In the genomic region with DNA sequence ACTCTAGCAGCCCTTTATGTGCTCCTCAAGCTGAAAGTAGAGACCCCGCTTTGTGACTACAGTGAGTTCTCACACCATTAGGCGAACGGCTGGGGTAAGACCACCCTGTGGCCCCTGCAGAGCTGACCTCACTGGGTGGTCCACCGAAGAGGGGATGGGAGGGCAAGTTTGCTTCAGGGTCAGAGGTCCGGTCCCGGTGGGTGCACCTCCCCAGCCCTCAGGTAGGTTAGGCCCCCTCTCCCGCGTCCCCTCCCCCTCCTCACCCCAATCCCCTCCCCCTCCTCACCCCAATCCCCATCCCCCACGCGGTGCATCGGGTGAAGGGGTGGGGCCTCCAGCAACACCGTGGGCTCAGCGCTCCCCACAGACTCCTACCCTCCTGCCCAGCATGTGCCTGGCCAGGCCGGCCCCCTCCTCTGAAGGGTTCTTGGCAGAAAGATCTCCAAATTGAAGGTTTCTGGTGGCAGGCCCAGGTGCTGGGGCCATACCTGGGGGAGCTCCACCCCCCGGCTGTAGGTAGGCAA, we compare ENCODE assay signal across 2 cellular contexts.
A peak's percentile ranks its signal among the peaks of the same experiment; 100 is the strongest.
TF ChIP-seq lines count a peak whose summit lies in the region.

No MANE protein-coding gene starts in this region.

TF ChIP-seq in HepG2, 621 proteins besides CTCF, POLR2A, EP300 and RAD21:
- TF ChIP-seq AGO2 (optimal IDR thresholded peaks at IDR 0.05; ENCODE audit: low read depth, low read length) (peak; percentile 43), ZNF709 (CRISPR knock-in tag; IDR thresholded peaks at IDR 0.05) (no peak), YY1 (IDR thresholded peaks at IDR 0.05; ENCODE audit: insufficient read depth, insufficient replicate concordance, low read depth, low read length) (no peak), ARHGAP35 (CRISPR knock-in tag; IDR thresholded peaks at IDR 0.05; ENCODE audit: borderline replicate concordance) (no peak), KLF15 (CRISPR knock-in tag; IDR thresholded peaks at IDR 0.05; ENCODE audit: borderline replicate concordance) (no peak), KDM3A (CRISPR knock-in tag; IDR thresholded peaks at IDR 0.05; ENCODE audit: low read depth) (no peak), MAZ (IDR thresholded peaks at IDR 0.05; ENCODE audit: borderline replicate concordance, low read depth, low read length) (no peak), MAZ (CRISPR knock-in tag; IDR thresholded peaks at IDR 0.05; ENCODE audit: low read depth) (no peak), ZNF280B (CRISPR knock-in tag; IDR thresholded peaks at IDR 0.05; ENCODE audit: borderline replicate concordance) (no peak), KDM2A (CRISPR knock-in tag; IDR thresholded peaks at IDR 0.05; ENCODE audit: borderline replicate concordance, low read depth) (peak; percentile 18; the same call in 1 of the 2 replicates), MTF2 (CRISPR knock-in tag; IDR thresholded peaks at IDR 0.05; ENCODE audit: borderline replicate concordance) (no peak), ZNF615 (CRISPR knock-in tag; IDR thresholded peaks at IDR 0.05; ENCODE audit: borderline replicate concordance) (no peak), PCBP1 (IDR thresholded peaks at IDR 0.05; ENCODE audit: borderline replicate concordance, low read depth, low read length) (peak; percentile 76; the same call in 1 of the 2 replicates), ATF2 (CRISPR knock-in tag; IDR thresholded peaks at IDR 0.05) (no peak), IRX3 (CRISPR knock-in tag; IDR thresholded peaks at IDR 0.05; ENCODE audit: borderline replicate concordance, low read depth) (no peak), ZHX1 (CRISPR knock-in tag; IDR thresholded peaks at IDR 0.05; ENCODE audit: low read depth) (no peak), SAFB2 (CRISPR knock-in tag; IDR thresholded peaks at IDR 0.05; ENCODE audit: borderline replicate concordance, low read depth) (no peak), ARNT2 (CRISPR knock-in tag; IDR thresholded peaks at IDR 0.05; ENCODE audit: low read depth) (no peak), HOXD1 (CRISPR knock-in tag; IDR thresholded peaks at IDR 0.05) (no peak)
- TF ChIP-seq, protein P1, sequence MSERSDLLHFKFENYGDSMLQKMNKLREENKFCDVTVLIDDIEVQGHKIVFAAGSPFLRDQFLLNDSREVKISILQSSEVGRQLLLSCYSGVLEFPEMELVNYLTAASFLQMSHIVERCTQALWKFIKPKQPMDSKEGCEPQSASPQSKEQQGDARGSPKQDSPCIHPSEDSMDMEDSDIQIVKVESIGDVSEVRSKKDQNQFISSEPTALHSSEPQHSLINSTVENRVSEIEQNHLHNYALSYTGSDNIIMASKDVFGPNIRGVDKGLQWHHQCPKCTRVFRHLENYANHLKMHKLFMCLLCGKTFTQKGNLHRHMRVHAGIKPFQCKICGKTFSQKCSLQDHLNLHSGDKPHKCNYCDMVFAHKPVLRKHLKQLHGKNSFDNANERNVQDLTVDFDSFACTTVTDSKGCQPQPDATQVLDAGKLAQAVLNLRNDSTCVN (CRISPR knock-in tag; IDR thresholded peaks at IDR 0.05; ENCODE audit: borderline replicate concordance) = no peak
TF ChIP-seq in HepG2: peak in this region for 3.

TF ChIP-seq in WTC11, 78 proteins besides CTCF, POLR2A, EP300 and RAD21:
- TF ChIP-seq, protein P2, sequence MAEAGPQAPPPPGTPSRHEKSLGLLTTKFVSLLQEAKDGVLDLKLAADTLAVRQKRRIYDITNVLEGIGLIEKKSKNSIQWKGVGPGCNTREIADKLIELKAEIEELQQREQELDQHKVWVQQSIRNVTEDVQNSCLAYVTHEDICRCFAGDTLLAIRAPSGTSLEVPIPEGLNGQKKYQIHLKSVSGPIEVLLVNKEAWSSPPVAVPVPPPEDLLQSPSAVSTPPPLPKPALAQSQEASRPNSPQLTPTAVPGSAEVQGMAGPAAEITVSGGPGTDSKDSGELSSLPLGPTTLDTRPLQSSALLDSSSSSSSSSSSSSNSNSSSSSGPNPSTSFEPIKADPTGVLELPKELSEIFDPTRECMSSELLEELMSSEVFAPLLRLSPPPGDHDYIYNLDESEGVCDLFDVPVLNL (CRISPR knock-in tag; IDR thresholded peaks at IDR 0.05; ENCODE audit: borderline replicate concordance, low read depth) = no peak
- TF ChIP-seq FOXJ3 (CRISPR knock-in tag; IDR thresholded peaks at IDR 0.05; ENCODE audit: borderline replicate concordance) = no peak
- TF ChIP-seq RELA (CRISPR knock-in tag; IDR thresholded peaks at IDR 0.05; ENCODE audit: borderline replicate concordance) = no peak
- TF ChIP-seq, protein P3, sequence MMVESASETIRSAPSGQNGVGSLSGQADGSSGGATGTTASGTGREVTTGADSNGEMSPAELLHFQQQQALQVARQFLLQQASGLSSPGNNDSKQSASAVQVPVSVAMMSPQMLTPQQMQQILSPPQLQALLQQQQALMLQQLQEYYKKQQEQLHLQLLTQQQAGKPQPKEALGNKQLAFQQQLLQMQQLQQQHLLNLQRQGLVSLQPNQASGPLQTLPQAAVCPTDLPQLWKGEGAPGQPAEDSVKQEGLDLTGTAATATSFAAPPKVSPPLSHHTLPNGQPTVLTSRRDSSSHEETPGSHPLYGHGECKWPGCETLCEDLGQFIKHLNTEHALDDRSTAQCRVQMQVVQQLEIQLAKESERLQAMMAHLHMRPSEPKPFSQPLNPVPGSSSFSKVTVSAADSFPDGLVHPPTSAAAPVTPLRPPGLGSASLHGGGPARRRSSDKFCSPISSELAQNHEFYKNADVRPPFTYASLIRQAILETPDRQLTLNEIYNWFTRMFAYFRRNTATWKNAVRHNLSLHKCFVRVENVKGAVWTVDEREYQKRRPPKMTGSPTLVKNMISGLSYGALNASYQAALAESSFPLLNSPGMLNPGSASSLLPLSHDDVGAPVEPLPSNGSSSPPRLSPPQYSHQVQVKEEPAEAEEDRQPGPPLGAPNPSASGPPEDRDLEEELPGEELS (CRISPR knock-in tag; IDR thresholded peaks at IDR 0.05) = no peak
- TF ChIP-seq TEAD4 (CRISPR knock-in tag; IDR thresholded peaks at IDR 0.05) = no peak
- TF ChIP-seq, protein P4, sequence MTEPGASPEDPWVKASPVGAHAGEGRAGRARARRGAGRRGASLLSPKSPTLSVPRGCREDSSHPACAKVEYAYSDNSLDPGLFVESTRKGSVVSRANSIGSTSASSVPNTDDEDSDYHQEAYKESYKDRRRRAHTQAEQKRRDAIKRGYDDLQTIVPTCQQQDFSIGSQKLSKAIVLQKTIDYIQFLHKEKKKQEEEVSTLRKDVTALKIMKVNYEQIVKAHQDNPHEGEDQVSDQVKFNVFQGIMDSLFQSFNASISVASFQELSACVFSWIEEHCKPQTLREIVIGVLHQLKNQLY (CRISPR knock-in tag; IDR thresholded peaks at IDR 0.05) = no peak
- TF ChIP-seq E2F5 (CRISPR knock-in tag; IDR thresholded peaks at IDR 0.05) = no peak
- TF ChIP-seq ZNF396 (CRISPR knock-in tag; IDR thresholded peaks at IDR 0.05; ENCODE audit: borderline replicate concordance) = no peak
- no peak for TF ChIP-seq PREB (CRISPR knock-in tag; IDR thresholded peaks at IDR 0.05; ENCODE audit: borderline replicate concordance)
- TF ChIP-seq FOXK1 (CRISPR knock-in tag; IDR thresholded peaks at IDR 0.05) = no peak
- TF ChIP-seq, protein P5, sequence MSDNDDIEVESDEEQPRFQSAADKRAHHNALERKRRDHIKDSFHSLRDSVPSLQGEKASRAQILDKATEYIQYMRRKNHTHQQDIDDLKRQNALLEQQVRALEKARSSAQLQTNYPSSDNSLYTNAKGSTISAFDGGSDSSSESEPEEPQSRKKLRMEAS (CRISPR knock-in tag; IDR thresholded peaks at IDR 0.05) = no peak
- no peak for TF ChIP-seq ESRRA (CRISPR knock-in tag; IDR thresholded peaks at IDR 0.05; ENCODE audit: borderline replicate concordance)
- no peak for TF ChIP-seq IRF1 (CRISPR knock-in tag; IDR thresholded peaks at IDR 0.05)
- no peak for TF ChIP-seq NR1H2 (CRISPR knock-in tag; IDR thresholded peaks at IDR 0.05)
- TF ChIP-seq, protein P6, sequence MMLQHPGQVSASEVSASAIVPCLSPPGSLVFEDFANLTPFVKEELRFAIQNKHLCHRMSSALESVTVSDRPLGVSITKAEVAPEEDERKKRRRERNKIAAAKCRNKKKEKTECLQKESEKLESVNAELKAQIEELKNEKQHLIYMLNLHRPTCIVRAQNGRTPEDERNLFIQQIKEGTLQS (CRISPR knock-in tag; conservative IDR thresholded peaks at IDR 0.05) = no peak
- TF ChIP-seq ZNF263 (CRISPR knock-in tag; IDR thresholded peaks at IDR 0.05; ENCODE audit: low read depth) = no peak
- no peak for TF ChIP-seq PRRX2 (CRISPR knock-in tag; IDR thresholded peaks at IDR 0.05)
- TF ChIP-seq, protein P7, sequence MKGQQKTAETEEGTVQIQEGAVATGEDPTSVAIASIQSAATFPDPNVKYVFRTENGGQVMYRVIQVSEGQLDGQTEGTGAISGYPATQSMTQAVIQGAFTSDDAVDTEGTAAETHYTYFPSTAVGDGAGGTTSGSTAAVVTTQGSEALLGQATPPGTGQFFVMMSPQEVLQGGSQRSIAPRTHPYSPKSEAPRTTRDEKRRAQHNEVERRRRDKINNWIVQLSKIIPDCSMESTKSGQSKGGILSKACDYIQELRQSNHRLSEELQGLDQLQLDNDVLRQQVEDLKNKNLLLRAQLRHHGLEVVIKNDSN (CRISPR knock-in tag; IDR thresholded peaks at IDR 0.05) = no peak
- no peak for TF ChIP-seq ARID4B (CRISPR knock-in tag; IDR thresholded peaks at IDR 0.05; ENCODE audit: borderline replicate concordance)
- no peak for TF ChIP-seq IRF2 (CRISPR knock-in tag; IDR thresholded peaks at IDR 0.05; ENCODE audit: borderline replicate concordance, low read depth)
